Comparison of ENCODE assay signal across 8 cellular contexts in genomic region chr4:185128272-185129119, GRCh38. TPM values are rescaled to one million over a fixed set of nuclear protein-coding genes. Genes with fewer than 3 reads are reported as not detected.
DNase-seq lines count a peak whose midpoint lies in the region; ATAC-seq, FAIRE-seq and TF ChIP-seq lines count a peak whose summit lies in the region.

No MANE protein-coding gene starts in this region.

- DNase-seq in CD4-positive, CD25-positive, alpha-beta regulatory T cell, result peak in 2 of 3 donors; percentile 15 to 47
- peak; percentile 70 for DNase-seq in GM20000 (ENCODE audit: low spot score)
- DNase-seq in RWPE2 (ENCODE audit: low spot score), result no peak
- no peak for DNase-seq in cardiac fibroblast (ENCODE audit: low read depth in 2 of 2)
- DNase-seq in kidney tubule cell (ENCODE audit: low spot score), result peak; percentile 43
- no peak for DNase-seq in stimulated activated naive B cell treated with anti-CD40 and anti-IgM and Interleukin-4, amounts not matched to agents 10 μg/mL and 1 μg/mL and 100 μg/mL, for 72 hours
- DNase-seq in NCI-H187 treated with DMSO at 0.1 percent for 48 hours (lab: John Stamatoyannopoulos, UW), result no peak
- DNase-seq in urothelium cell line (ENCODE audit: low spot score), result no peak

- H3K9me3 Mint-ChIP-seq in CD4-positive, CD25-positive, alpha-beta regulatory T cell, result peaks cover 0 to 2% (median 0%) of the 10 kb centered on the region in 7 donors
- H3K9me3 Mint-ChIP-seq in stimulated activated naive B cell treated with anti-CD40 and anti-IgM and Interleukin-4, amounts not matched to agents 10 μg/mL and 1 μg/mL and 100 μg/mL, for 72 hours, result no peaks in the 10 kb centered on the region

- peak overlapping the region; percentile 68 to 84 (median 78) for H3K4me3 Mint-ChIP-seq in CD4-positive, CD25-positive, alpha-beta regulatory T cell
- H3K4me3 Mint-ChIP-seq in stimulated activated naive B cell treated with anti-CD40 and anti-IgM and Interleukin-4, amounts not matched to agents 10 μg/mL and 1 μg/mL and 100 μg/mL, for 72 hours, result peak overlapping the region; percentile 78 to 85

- peaks cover 0 to 10% (median 5%) of the 10 kb centered on the region in 4 donors for H3K4me1 Mint-ChIP-seq in CD4-positive, CD25-positive, alpha-beta regulatory T cell
- peaks cover 2 to 10% of the 10 kb centered on the region in 2 donors for H3K4me1 Mint-ChIP-seq in stimulated activated naive B cell treated with anti-CD40 and anti-IgM and Interleukin-4, amounts not matched to agents 10 μg/mL and 1 μg/mL and 100 μg/mL, for 72 hours

- no peak overlapping the region for H3K27ac ChIP-seq in CD4-positive, CD25-positive, alpha-beta regulatory T cell (ENCODE audit: insufficient read depth, low read length, poor library complexity, severe bottlenecking)
- no peak overlapping the region for H3K27ac ChIP-seq in RWPE2 (ENCODE audit: poor library complexity, severe bottlenecking)

- H3K9me3 ChIP-seq in CD4-positive, CD25-positive, alpha-beta regulatory T cell (ENCODE audit: control insufficient read depth in 2 of 2, low read length in 2 of 2), result no peaks in the 10 kb centered on the region
- no peaks in the 10 kb centered on the region for H3K9me3 ChIP-seq in RWPE2 (ENCODE audit: severe bottlenecking)

- no peaks in the 10 kb centered on the region for H3K36me3 ChIP-seq in CD4-positive, CD25-positive, alpha-beta regulatory T cell (ENCODE audit: control insufficient read depth, insufficient read depth, low read length)
- H3K36me3 ChIP-seq in RWPE2 (ENCODE audit: low read depth), result no peaks in the 10 kb centered on the region

- H3K36me3 Mint-ChIP-seq in CD4-positive, CD25-positive, alpha-beta regulatory T cell, result no peaks in the 10 kb centered on the region
- H3K36me3 Mint-ChIP-seq in stimulated activated naive B cell treated with anti-CD40 and anti-IgM and Interleukin-4, amounts not matched to agents 10 μg/mL and 1 μg/mL and 100 μg/mL, for 72 hours, result no peaks in the 10 kb centered on the region

- peaks cover 11% of the 10 kb centered on the region for H3K27me3 ChIP-seq in CD4-positive, CD25-positive, alpha-beta regulatory T cell (ENCODE audit: control insufficient read depth, insufficient read depth, low read length)
- no peaks in the 10 kb centered on the region for H3K27me3 ChIP-seq in RWPE2 (ENCODE audit: insufficient read depth, poor library complexity, severe bottlenecking)

- ATAC-seq in CD4-positive, CD25-positive, alpha-beta regulatory T cell (ENCODE audit: low read depth in 2 of 2), result peak; percentile 56 to 63
- peak; percentile 81 for ATAC-seq in RWPE2 (ENCODE audit: low read depth)
- ATAC-seq in stimulated activated naive B cell treated with anti-CD40 and anti-IgM and Interleukin-4, amounts not matched to agents 10 μg/mL and 1 μg/mL and 100 μg/mL, for 72 hours (replicated peaks), result peak; percentile 73 to 80

- peaks cover 71% of the 10 kb centered on the region for H3K27me3 Mint-ChIP-seq in CD4-positive, CD25-positive, alpha-beta regulatory T cell
- peaks cover 26 to 49% of the 10 kb centered on the region in 2 donors for H3K27me3 Mint-ChIP-seq in stimulated activated naive B cell treated with anti-CD40 and anti-IgM and Interleukin-4, amounts not matched to agents 10 μg/mL and 1 μg/mL and 100 μg/mL, for 72 hours

- TF ChIP-seq CTCF in GM20000 (IDR thresholded peaks at IDR 0.05; ENCODE audit: extremely low read depth, missing control alignments), result no peak
- TF ChIP-seq CTCF in RWPE2 (IDR thresholded peaks at IDR 0.05; ENCODE audit: poor library complexity, severe bottlenecking), result no peak
- TF ChIP-seq CTCF in cardiac fibroblast (IDR thresholded peaks at IDR 0.05; ENCODE audit: low read depth, low read length), result no peak

- H3K27ac Mint-ChIP-seq in CD4-positive, CD25-positive, alpha-beta regulatory T cell, result no peak overlapping the region
- no peak overlapping the region for H3K27ac Mint-ChIP-seq in stimulated activated naive B cell treated with anti-CD40 and anti-IgM and Interleukin-4, amounts not matched to agents 10 μg/mL and 1 μg/mL and 100 μg/mL, for 72 hours

- H3K4me1 ChIP-seq in CD4-positive, CD25-positive, alpha-beta regulatory T cell (ENCODE audit: control insufficient read depth, insufficient read depth, low read length, poor library complexity, severe bottlenecking), result peaks cover 17% of the 10 kb centered on the region
- H3K4me1 ChIP-seq in RWPE2 (ENCODE audit: insufficient read depth, poor library complexity, severe bottlenecking), result no peaks in the 10 kb centered on the region

- no peak for FAIRE-seq in urothelium cell line (lab: Jason Lieb, UNC)

- H3K4me3 ChIP-seq in CD4-positive, CD25-positive, alpha-beta regulatory T cell (ENCODE audit: low read depth, low read length), result peak overlapping the region; percentile 51
- H3K4me3 ChIP-seq in RWPE2 (ENCODE audit: severe bottlenecking), result peak overlapping the region; percentile 40
- peak overlapping the region; percentile 54 to 55 for H3K4me3 ChIP-seq in cardiac fibroblast (replicated peaks in 1 of 2; ENCODE audit: low read depth in 2 of 2, low read length in 2 of 2)

RNA-seq across cellular contexts. Expression of gene SLC25A4, which starts 14.6 kb away (rescaled TPM):
- total RNA-seq in CD4-positive, CD25-positive, alpha-beta regulatory T cell, result 2.5 TPM
- 1 to 10 TPM; 5.5 to 8.8 (median 7.0) TPM for polyA plus RNA-seq in CD4-positive, CD25-positive, alpha-beta regulatory T cell

Comparison
In these comparisons a context has a peak if more than half of its experiments do, and no peak if none do; other contexts are left out.
1. DNase-seq: peak in CD4-positive, CD25-positive, alpha-beta regulatory T cell (2 of 3), GM20000 (single experiment) and kidney tubule cell (single experiment); none in RWPE2 (single experiment), cardiac fibroblast (0 of 2), stimulated activated naive B cell treated with anti-CD40 and anti-IgM and Interleukin-4, amounts not matched to agents 10 μg/mL and 1 μg/mL and 100 μg/mL, for 72 hours (single experiment), NCI-H187 treated with DMSO at 0.1 percent for 48 hours (single experiment) and urothelium cell line (single experiment).
2. Peak in every context shown above with its lines, with median percentiles within 50 percentile points of each other: ATAC-seq and H3K4me3 ChIP-seq.